ENCODE assay signal across 9 cellular contexts in the genomic region with DNA sequence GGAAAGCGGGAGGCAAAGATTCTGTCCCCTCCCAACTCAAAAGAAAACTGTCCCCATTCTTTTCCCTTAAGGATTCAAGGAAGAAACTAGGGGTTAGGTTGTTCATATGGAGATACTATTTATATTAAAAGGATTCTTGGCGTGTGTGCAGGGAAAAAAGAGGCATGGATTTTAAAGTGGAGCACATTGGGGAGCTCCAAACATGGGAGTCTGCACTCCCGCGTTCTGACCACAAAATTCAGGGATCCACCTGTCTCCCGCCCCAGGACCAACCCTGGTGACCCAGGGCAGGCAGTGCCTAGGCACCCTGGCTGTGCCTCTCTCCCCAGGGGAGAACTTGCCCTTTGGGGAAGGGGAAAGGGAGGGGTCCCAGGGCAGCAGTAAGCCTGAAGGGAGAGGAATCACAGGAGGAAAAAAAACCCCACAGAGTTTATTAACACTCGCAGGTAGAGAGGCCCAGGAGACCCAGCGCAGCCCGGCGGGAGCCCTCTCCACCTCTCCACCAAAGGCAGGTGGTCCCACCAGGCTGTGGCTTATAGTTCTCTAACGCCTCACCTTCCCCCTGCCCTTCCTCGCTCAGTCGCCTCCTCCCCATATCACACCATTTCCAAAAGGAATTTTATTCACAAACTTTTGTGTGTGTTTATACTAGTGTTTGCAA. TPM values are rescaled to one million over a fixed set of nuclear protein-coding genes. Genes with fewer than 3 reads are reported as not detected.
DNase-seq lines count a peak whose midpoint lies in the region; ATAC-seq and TF ChIP-seq lines count a peak whose summit lies in the region.
"Had no signal": no experiment of that assay in that cellular context is flagged by ENCODE, and none has a peak within 500 bp of the region (broad histone marks: within the 10 kb centered on the region; RNA-seq: fewer than 3 reads in every experiment).

No MANE protein-coding gene starts in this region.

- H3K4me3 ChIP-seq in left ventricle myocardium inferior = peak overlapping the region; percentile 85
- H3K4me3 ChIP-seq in astrocyte of the cerebellum (ENCODE audit: low read depth, low read length) = peak overlapping the region; percentile 87
- H3K4me3 ChIP-seq in lower lobe of right lung = peak overlapping the region; percentile 96
- H3K4me3 ChIP-seq in upper lobe of left lung = peak overlapping the region in 3 of 4 donors; percentile 94 to 98 (median 96)
- H3K4me3 ChIP-seq in OCI-LY7 (ENCODE audit: low read depth, low read length, poor library complexity, severe bottlenecking) = no peak overlapping the region

- no peak for TF ChIP-seq POLR2A in upper lobe of left lung (IDR thresholded peaks at IDR 0.05)

- no peak for DNase-seq in left ventricle myocardium inferior
- no peak for DNase-seq in cardiac septum (ENCODE audit: low spot score)
- DNase-seq in astrocyte of the cerebellum (ENCODE audit: low read depth) = no peak
- DNase-seq in lower lobe of right lung = no peak
- DNase-seq in upper lobe of left lung = peak in 1 of 2 donors; percentile 51
- DNase-seq in OCI-LY7 (ENCODE audit: low spot score) = no peak
- DNase-seq: NCI-H187 treated with DMSO at 0.1 percent for 48 hours had no signal

- no peaks in the 10 kb centered on the region for H3K79me2 ChIP-seq in OCI-LY7 (ENCODE audit: insufficient read depth, low read depth, low read length)

- 67 to 78% methylated on average over 12 of the region's 12 CpGs for WGBS in upper lobe of left lung, 2 donors

- no peaks in the 10 kb centered on the region for H3K9me3 ChIP-seq in left ventricle myocardium inferior (replicated peaks)
- no peaks in the 10 kb centered on the region for H3K9me3 ChIP-seq in lower lobe of right lung
- H3K9me3 ChIP-seq in upper lobe of left lung = no peaks in the 10 kb centered on the region
- no peaks in the 10 kb centered on the region for H3K9me3 ChIP-seq in OCI-LY7 (ENCODE audit: low read length)

- no peaks in the 10 kb centered on the region for H3K9me2 ChIP-seq in OCI-LY7 (ENCODE audit: insufficient read depth, low read length)

- intact Hi-C loops in left ventricle myocardium inferior (cut with micrococcal nuclease) (no loop called here), cardiac septum (cut with DNase I) (loop anchor here (5.0 to 10.0 kb wide), 2 partner anchors 34 to 268 kb away; no protein-coding TSS in a partner anchor), lower lobe of right lung (cut with DNase I) (no loop called here), OCI-LY7 (cut with micrococcal nuclease; ENCODE audit: unreplicated experiment) (loop anchor here (5.0 kb wide), 1 partner anchor 609 kb away; the partner anchor contains the start of gene ZNF407)

- no peaks in the 10 kb centered on the region for H4K20me1 ChIP-seq in OCI-LY7 (ENCODE audit: insufficient read depth, low read length)

- in situ Hi-C loops in astrocyte of the cerebellum (cut with HindIII; ENCODE audit: low sequenced_read_pairs) = no loop called here

- H3K4me1 ChIP-seq in left ventricle myocardium inferior (peaks cover 86% of the 10 kb centered on the region), lower lobe of right lung (peaks cover 43% of the 10 kb centered on the region), upper lobe of left lung (peaks cover 41 to 51% (median 46%) of the 10 kb centered on the region in 4 donors), OCI-LY7 (ENCODE audit: insufficient read depth, low read length, poor library complexity, severe bottlenecking) (peaks cover 4% of the 10 kb centered on the region)

- ATAC-seq in lower lobe of right lung (no peak), upper lobe of left lung (ENCODE audit: low FRiP score in 2 of 2) (no peak), HG02759 (IDR thresholded peaks at IDR 0.05; ENCODE audit: unreplicated experiment) (no peak), HG03045 (IDR thresholded peaks at IDR 0.05; ENCODE audit: unreplicated experiment) (no peak)

- no peak for TF ChIP-seq CTCF in left ventricle myocardium inferior (IDR thresholded peaks at IDR 0.05; ENCODE audit: borderline replicate concordance)
- no peak for TF ChIP-seq CTCF in astrocyte of the cerebellum (IDR thresholded peaks at IDR 0.05; ENCODE audit: low read depth, low read length, missing control alignments)
- TF ChIP-seq CTCF in lower lobe of right lung (IDR thresholded peaks at IDR 0.05) = no peak
- no peak for TF ChIP-seq CTCF in upper lobe of left lung (IDR thresholded peaks at IDR 0.05)
- no peak for TF ChIP-seq CTCF in OCI-LY7 (conservative IDR thresholded peaks at IDR 0.05; ENCODE audit: low read length)

- H3K36me3 ChIP-seq in left ventricle myocardium inferior (peaks cover 4% of the 10 kb centered on the region), lower lobe of right lung (peaks cover 4% of the 10 kb centered on the region), upper lobe of left lung (peaks cover 0 to 7% (median 1%) of the 10 kb centered on the region in 4 donors), OCI-LY7 (ENCODE audit: insufficient read depth, low read length) (no peaks in the 10 kb centered on the region)

- BruUV-seq in OCI-LY7 (replicated peaks; lab: Mats Ljungman, UMichigan) = no TSS peak

- no peak overlapping the region for H2AFZ ChIP-seq in OCI-LY7 (ENCODE audit: low read length)

- H3K27ac ChIP-seq in left ventricle myocardium inferior (replicated peaks) = peak overlapping the region; percentile 99
- peak overlapping the region; percentile 42 for H3K27ac ChIP-seq in lower lobe of right lung
- peak overlapping the region in 3 of 4 donors; percentile 40 to 99 (median 48) for H3K27ac ChIP-seq in upper lobe of left lung
- no peak overlapping the region for H3K27ac ChIP-seq in OCI-LY7 (ENCODE audit: low read depth, low read length, poor library complexity, severe bottlenecking)

- CTCF ChIA-PET in OCI-LY7 (lab: Charles Lee; ENCODE audit: unreplicated experiment) = no interaction called here

- TF ChIP-seq EP300 in upper lobe of left lung (IDR thresholded peaks at IDR 0.05) = no peak

- POLR2A ChIA-PET in OCI-LY7 (lab: Charles Lee) = no interaction called here

- H3K27me3 ChIP-seq in left ventricle myocardium inferior (ENCODE audit: low read depth) = no peaks in the 10 kb centered on the region
- no peaks in the 10 kb centered on the region for H3K27me3 ChIP-seq in lower lobe of right lung (ENCODE audit: low read depth)
- no peaks in the 10 kb centered on the region for H3K27me3 ChIP-seq in upper lobe of left lung

- H3K4me2 ChIP-seq in OCI-LY7 (ENCODE audit: low read length) = no peak overlapping the region

RNA-seq across cellular contexts. Expression of gene PTGR3, which starts 2.2 kb away (rescaled TPM):
- total RNA-seq in left ventricle myocardium inferior = 77.3 TPM
- 33.7 TPM for total RNA-seq in cardiac septum
- total RNA-seq in lower lobe of right lung = 37.3 TPM
- total RNA-seq in upper lobe of left lung = 10 to 100 TPM; 12.2 to 36.8 (median 26.5) TPM
- total RNA-seq in OCI-LY7 (2014; rRNA removed; shearing (Covaris generic)) = 1.8 and 3.0 TPM in 2 replicates
- total RNA-seq in OCI-LY7 (2022) = 14.9 and 16.6 TPM in 2 replicates

RNA-seq across cellular contexts. Expression of gene TSHZ1, which starts 3.8 kb away (rescaled TPM):
- total RNA-seq in left ventricle myocardium inferior (24.6 TPM), cardiac septum (13.3 TPM), lower lobe of right lung (17.0 TPM), upper lobe of left lung (10 to 100 TPM in 5 of 6 donors, 1 to 10 TPM in 1; 9.1 to 16.5 (median 14.3) TPM), OCI-LY7 (2022) (9.5 and 10.5 TPM in 2 replicates)
- total RNA-seq in OCI-LY7 (2014; rRNA removed; shearing (Covaris generic)) = 4.6 and 5.9 TPM in 2 replicates

Comparison
In these comparisons a context has a peak if more than half of its experiments do, and no peak if none do; other contexts are left out.
1. intact Hi-C loops: an anchor here in cardiac septum (5.0 to 10.0 kb wide) and OCI-LY7 (5.0 kb wide); none called in left ventricle myocardium inferior and lower lobe of right lung.